1 cellular context compared by ENCODE assay signal in the genomic region with DNA sequence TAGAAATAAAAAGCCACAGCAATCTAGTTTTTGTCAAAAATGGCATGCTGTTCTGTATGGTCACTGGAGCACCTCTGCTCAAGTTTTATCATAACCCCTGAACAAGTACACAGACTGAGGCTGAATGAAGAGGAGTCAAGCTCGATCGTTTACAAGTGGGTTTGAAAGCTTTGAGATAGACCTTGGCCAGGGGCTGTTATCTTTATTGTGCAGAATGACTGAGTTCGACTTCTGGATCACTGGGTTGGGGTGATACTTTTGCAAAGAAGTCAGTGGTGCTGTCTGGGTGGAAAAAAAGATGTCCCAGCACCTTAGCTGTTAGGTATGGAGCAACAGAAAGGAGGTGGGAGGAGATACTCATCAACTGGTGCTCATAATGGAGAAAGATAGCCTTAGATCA.
TF ChIP-seq lines count a peak whose summit lies in the region.

No MANE protein-coding gene starts in this region.

TF ChIP-seq in GM23338, 12 proteins besides CTCF, POLR2A, EP300 and RAD21 (continued from another document):
- TF ChIP-seq, protein P1, sequence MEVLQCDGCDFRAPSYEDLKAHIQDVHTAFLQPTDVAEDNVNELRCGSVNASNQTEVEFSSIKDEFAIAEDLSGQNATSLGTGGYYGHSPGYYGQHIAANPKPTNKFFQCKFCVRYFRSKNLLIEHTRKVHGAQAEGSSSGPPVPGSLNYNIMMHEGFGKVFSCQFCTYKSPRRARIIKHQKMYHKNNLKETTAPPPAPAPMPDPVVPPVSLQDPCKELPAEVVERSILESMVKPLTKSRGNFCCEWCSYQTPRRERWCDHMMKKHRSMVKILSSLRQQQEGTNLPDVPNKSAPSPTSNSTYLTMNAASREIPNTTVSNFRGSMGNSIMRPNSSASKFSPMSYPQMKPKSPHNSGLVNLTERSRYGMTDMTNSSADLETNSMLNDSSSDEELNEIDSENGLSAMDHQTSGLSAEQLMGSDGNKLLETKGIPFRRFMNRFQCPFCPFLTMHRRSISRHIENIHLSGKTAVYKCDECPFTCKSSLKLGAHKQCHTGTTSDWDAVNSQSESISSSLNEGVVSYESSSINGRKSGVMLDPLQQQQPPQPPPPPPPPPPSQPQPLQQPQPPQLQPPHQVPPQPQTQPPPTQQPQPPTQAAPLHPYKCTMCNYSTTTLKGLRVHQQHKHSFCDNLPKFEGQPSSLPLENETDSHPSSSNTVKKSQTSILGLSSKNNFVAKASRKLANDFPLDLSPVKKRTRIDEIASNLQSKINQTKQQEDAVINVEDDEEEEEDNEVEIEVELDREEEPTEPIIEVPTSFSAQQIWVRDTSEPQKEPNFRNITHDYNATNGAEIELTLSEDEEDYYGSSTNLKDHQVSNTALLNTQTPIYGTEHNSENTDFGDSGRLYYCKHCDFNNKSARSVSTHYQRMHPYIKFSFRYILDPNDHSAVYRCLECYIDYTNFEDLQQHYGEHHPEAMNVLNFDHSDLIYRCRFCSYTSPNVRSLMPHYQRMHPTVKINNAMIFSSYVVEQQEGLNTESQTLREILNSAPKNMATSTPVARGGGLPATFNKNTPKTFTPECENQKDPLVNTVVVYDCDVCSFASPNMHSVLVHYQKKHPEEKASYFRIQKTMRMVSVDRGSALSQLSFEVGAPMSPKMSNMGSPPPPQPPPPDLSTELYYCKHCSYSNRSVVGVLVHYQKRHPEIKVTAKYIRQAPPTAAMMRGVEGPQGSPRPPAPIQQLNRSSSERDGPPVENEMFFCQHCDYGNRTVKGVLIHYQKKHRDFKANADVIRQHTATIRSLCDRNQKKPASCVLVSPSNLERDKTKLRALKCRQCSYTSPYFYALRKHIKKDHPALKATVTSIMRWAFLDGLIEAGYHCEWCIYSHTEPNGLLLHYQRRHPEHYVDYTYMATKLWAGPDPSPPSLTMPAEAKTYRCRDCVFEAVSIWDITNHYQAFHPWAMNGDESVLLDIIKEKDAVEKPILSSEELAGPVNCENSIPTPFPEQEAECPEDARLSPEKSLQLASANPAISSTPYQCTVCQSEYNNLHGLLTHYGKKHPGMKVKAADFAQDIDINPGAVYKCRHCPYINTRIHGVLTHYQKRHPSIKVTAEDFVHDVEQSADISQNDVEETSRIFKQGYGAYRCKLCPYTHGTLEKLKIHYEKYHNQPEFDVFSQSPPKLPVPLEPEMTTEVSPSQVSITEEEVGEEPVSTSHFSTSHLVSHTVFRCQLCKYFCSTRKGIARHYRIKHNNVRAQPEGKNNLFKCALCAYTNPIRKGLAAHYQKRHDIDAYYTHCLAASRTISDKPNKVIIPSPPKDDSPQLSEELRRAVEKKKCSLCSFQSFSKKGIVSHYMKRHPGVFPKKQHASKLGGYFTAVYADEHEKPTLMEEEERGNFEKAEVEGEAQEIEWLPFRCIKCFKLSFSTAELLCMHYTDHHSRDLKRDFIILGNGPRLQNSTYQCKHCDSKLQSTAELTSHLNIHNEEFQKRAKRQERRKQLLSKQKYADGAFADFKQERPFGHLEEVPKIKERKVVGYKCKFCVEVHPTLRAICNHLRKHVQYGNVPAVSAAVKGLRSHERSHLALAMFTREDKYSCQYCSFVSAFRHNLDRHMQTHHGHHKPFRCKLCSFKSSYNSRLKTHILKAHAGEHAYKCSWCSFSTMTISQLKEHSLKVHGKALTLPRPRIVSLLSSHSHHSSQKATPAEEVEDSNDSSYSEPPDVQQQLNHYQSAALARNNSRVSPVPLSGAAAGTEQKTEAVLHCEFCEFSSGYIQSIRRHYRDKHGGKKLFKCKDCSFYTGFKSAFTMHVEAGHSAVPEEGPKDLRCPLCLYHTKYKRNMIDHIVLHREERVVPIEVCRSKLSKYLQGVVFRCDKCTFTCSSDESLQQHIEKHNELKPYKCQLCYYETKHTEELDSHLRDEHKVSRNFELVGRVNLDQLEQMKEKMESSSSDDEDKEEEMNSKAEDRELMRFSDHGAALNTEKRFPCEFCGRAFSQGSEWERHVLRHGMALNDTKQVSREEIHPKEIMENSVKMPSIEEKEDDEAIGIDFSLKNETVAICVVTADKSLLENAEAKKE (CRISPR knock-in tag; IDR thresholded peaks at IDR 0.05) = no peak
- no peak for TF ChIP-seq ZNF331 (CRISPR knock-in tag; IDR thresholded peaks at IDR 0.05; ENCODE audit: low read depth)
- no peak for TF ChIP-seq JUNB (IDR thresholded peaks at IDR 0.05; ENCODE audit: unreplicated experiment)
- no peak for TF ChIP-seq ZNF114 (CRISPR knock-in tag; IDR thresholded peaks at IDR 0.05)
- TF ChIP-seq EZH2phosphoT487 (IDR thresholded peaks at IDR 0.05; ENCODE audit: unreplicated experiment) = no peak
- no peak for TF ChIP-seq POLR2AphosphoS5 (IDR thresholded peaks at IDR 0.05; ENCODE audit: low read depth)
- TF ChIP-seq, protein P2, sequence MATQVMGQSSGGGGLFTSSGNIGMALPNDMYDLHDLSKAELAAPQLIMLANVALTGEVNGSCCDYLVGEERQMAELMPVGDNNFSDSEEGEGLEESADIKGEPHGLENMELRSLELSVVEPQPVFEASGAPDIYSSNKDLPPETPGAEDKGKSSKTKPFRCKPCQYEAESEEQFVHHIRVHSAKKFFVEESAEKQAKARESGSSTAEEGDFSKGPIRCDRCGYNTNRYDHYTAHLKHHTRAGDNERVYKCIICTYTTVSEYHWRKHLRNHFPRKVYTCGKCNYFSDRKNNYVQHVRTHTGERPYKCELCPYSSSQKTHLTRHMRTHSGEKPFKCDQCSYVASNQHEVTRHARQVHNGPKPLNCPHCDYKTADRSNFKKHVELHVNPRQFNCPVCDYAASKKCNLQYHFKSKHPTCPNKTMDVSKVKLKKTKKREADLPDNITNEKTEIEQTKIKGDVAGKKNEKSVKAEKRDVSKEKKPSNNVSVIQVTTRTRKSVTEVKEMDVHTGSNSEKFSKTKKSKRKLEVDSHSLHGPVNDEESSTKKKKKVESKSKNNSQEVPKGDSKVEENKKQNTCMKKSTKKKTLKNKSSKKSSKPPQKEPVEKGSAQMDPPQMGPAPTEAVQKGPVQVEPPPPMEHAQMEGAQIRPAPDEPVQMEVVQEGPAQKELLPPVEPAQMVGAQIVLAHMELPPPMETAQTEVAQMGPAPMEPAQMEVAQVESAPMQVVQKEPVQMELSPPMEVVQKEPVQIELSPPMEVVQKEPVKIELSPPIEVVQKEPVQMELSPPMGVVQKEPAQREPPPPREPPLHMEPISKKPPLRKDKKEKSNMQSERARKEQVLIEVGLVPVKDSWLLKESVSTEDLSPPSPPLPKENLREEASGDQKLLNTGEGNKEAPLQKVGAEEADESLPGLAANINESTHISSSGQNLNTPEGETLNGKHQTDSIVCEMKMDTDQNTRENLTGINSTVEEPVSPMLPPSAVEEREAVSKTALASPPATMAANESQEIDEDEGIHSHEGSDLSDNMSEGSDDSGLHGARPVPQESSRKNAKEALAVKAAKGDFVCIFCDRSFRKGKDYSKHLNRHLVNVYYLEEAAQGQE (IDR thresholded peaks at IDR 0.05; ENCODE audit: unreplicated experiment) = no peak
- TF ChIP-seq NANOG (IDR thresholded peaks at IDR 0.05; ENCODE audit: borderline replicate concordance) = no peak
